8 cellular contexts compared by ENCODE assay signal in genomic region chr3:13548696-13549512, GRCh38. TPM values are rescaled to one million over a fixed set of nuclear protein-coding genes. Genes with fewer than 3 reads are reported as not detected.
DNase-seq lines count a peak whose midpoint lies in the region; ATAC-seq, FAIRE-seq and TF ChIP-seq lines count a peak whose summit lies in the region.

Gene FBLN2 (plus strand): TSS chr3:13549125. CDS start chr3:13570356, 21,231 bp downstream.

- H3K27me3 ChIP-seq in GM12878 (replicated peaks in 1 of 2; ENCODE audit: control insufficient read depth in 2 of 2, insufficient read depth in 2 of 2, low read length in 1 of 2) (peaks cover 5 to 11% of the 10 kb centered on the region in 2 experiments), Karpas-422 (ENCODE audit: low read length) (no peaks in the 10 kb centered on the region)

- H3K4me3 ChIP-seq in GM12878 = no peak within 1 kb of the TSS
- no peak within 1 kb of the TSS for H3K4me3 ChIP-seq in Karpas-422 (ENCODE audit: low read length)

- H3K9ac ChIP-seq in GM12878 (ENCODE audit: control insufficient read depth, insufficient read depth, low read length) (no peak within 1 kb of the TSS), Karpas-422 (ENCODE audit: low read length) (no peak within 1 kb of the TSS)

- no TSS peak for BruUV-seq in GM12878 (replicated peaks; lab: Mats Ljungman, UMichigan)

- H4K20me1 ChIP-seq in GM12878 (ENCODE audit: control insufficient read depth, insufficient read depth) = no peaks in the 10 kb centered on the region; the same call in 1 of the 2 replicates
- peaks cover 3% of the 10 kb centered on the region; the same call in 1 of the 2 replicates for H4K20me1 ChIP-seq in Karpas-422 (ENCODE audit: insufficient read depth, low read depth, low read length)

- H3K36me3 Mint-ChIP-seq in stimulated activated naive B cell treated with anti-CD40 and anti-IgM and Interleukin-4, amounts not matched to agents 10 μg/mL and 1 μg/mL and 100 μg/mL, for 72 hours = no peaks in the 10 kb centered on the region

- H2AFZ ChIP-seq in GM12878 (ENCODE audit: control insufficient read depth, low read depth, low read length) (no peak within 1 kb of the TSS), Karpas-422 (ENCODE audit: low read length) (no peak within 1 kb of the TSS)

- peak; percentile 5 for DNase-seq in stimulated activated CD8-positive, alpha-beta memory T cell treated with anti-CD3 and anti-CD28 coated beads, Interleukin-12 subunit alpha, Interleukin-12 subunit beta, amount 100 ng/mL, for 4 hours (ENCODE audit: low read depth)
- no peak for DNase-seq in stimulated activated CD8-positive, alpha-beta memory T cell treated with anti-CD3 and anti-CD28 coated beads, Interleukin-4, amount 100 ng/mL, for 48 hours
- no peak for DNase-seq in GM12878 (ENCODE audit: low read depth, low spot score)
- peak; percentile 99 for DNase-seq in iPS-NIHi11 (ENCODE audit: low spot score)
- no peak for DNase-seq in stimulated activated naive B cell treated with anti-CD40 and anti-IgM and Interleukin-4, amounts not matched to agents 10 μg/mL and 1 μg/mL and 100 μg/mL, for 72 hours
- DNase-seq in Karpas-422 = no peak
- DNase-seq in NCI-H1694 treated with DMSO at 0.1 percent for 48 hours (lab: John Stamatoyannopoulos, UW) = no peak
- DNase-seq in globus pallidus (ENCODE audit: low spot score) = no peak

- H3K79me2 ChIP-seq in GM12878 (ENCODE audit: control insufficient read depth, insufficient read depth, low read length) (no peaks in the 10 kb centered on the region), Karpas-422 (ENCODE audit: low read length) (no peaks in the 10 kb centered on the region)

- in situ Hi-C loops in GM12878 (cut with MboI) = no loop called here

- POLR2A ChIA-PET in GM12878 (lab: Charles Lee) = no interaction called here

- H3K4me1 ChIP-seq in GM12878 (ENCODE audit: control insufficient read depth, insufficient read depth, low read length) (no peaks in the 10 kb centered on the region), Karpas-422 (ENCODE audit: low read length) (peaks cover 10% of the 10 kb centered on the region)

- RAD21 ChIA-PET in GM12878 (lab: Charles Lee; ENCODE audit: unreplicated experiment) = no interaction called here

- WGBS in GM12878 (ENCODE audit: insufficient coverage, insufficient replicate concordance, low lambda C conversion rate, missing lambda C conversion rate) = 19% methylated on average over 16 of the region's 103 CpGs

- TF ChIP-seq POLR2A in GM12878 (IDR thresholded peaks at IDR 0.05; ENCODE audit: low read depth, low read length) = no peak

- H3K4me1 Mint-ChIP-seq in stimulated activated naive B cell treated with anti-CD40 and anti-IgM and Interleukin-4, amounts not matched to agents 10 μg/mL and 1 μg/mL and 100 μg/mL, for 72 hours = peaks cover 37 to 51% of the 10 kb centered on the region in 2 donors

- H3K4me3 Mint-ChIP-seq in stimulated activated naive B cell treated with anti-CD40 and anti-IgM and Interleukin-4, amounts not matched to agents 10 μg/mL and 1 μg/mL and 100 μg/mL, for 72 hours = peak within 1 kb of the TSS; percentile 76 to 82

- FAIRE-seq in GM12878 (lab: Jason Lieb, UNC) = no peak

- TF ChIP-seq CTCF in GM12878 (IDR thresholded peaks at IDR 0.05 in 2 of 3, conservative IDR thresholded peaks at IDR 0.05 in 1 of 3; ENCODE audit: control insufficient read depth in 2 of 3, extremely low read depth in 1 of 3, insufficient read depth in 1 of 3, low read depth in 3 of 3, low read length in 3 of 3) = no peak

- no peaks in the 10 kb centered on the region for H3K9me2 ChIP-seq in Karpas-422 (replicated peaks; ENCODE audit: insufficient read depth, low read length)

- CTCF ChIA-PET in GM12878 (lab: Yijun Ruan, JAX) = no interaction called here

- peak within 1 kb of the TSS; percentile 57 for H3K27ac Mint-ChIP-seq in stimulated activated naive B cell treated with anti-CD40 and anti-IgM and Interleukin-4, amounts not matched to agents 10 μg/mL and 1 μg/mL and 100 μg/mL, for 72 hours

- H3K36me3 ChIP-seq in GM12878 (ENCODE audit: control insufficient read depth in 2 of 2, insufficient read depth in 2 of 2, low read length in 1 of 2) = no peaks in the 10 kb centered on the region
- H3K36me3 ChIP-seq in Karpas-422 (ENCODE audit: insufficient read depth, low read length) = no peaks in the 10 kb centered on the region

- ATAC-seq in GM12878 = no peak
- peak; percentile 36 to 54 for ATAC-seq in stimulated activated naive B cell treated with anti-CD40 and anti-IgM and Interleukin-4, amounts not matched to agents 10 μg/mL and 1 μg/mL and 100 μg/mL, for 72 hours (replicated peaks)

- TF ChIP-seq EP300 in GM12878 (IDR thresholded peaks at IDR 0.05; ENCODE audit: borderline replicate concordance in 1 of 2, control insufficient read depth in 1 of 2, low read depth in 2 of 2, low read length in 2 of 2) = no peak

- intact Hi-C loops in GM12878 (cut with micrococcal nuclease; ENCODE audit: unreplicated experiment) = no loop called here

- H3K27ac ChIP-seq in GM12878 (ENCODE audit: control insufficient read depth, insufficient read depth) = no peak within 1 kb of the TSS
- H3K27ac ChIP-seq in Karpas-422 (ENCODE audit: low read length) = no peak within 1 kb of the TSS

- H3K9me3 ChIP-seq in GM12878 (replicated peaks; ENCODE audit: control insufficient read depth, insufficient read depth, low read length) = no peaks in the 10 kb centered on the region
- H3K9me3 ChIP-seq in Karpas-422 (ENCODE audit: low read length) = no peaks in the 10 kb centered on the region

- SMC1A ChIA-PET in GM12878 (lab: Charles Lee; ENCODE audit: uncharacterized antibody, unreplicated experiment) = no interaction called here

- H3K4me2 ChIP-seq in GM12878 (ENCODE audit: control insufficient read depth, insufficient read depth) = no peak within 1 kb of the TSS
- H3K4me2 ChIP-seq in Karpas-422 (ENCODE audit: low read depth, low read length, poor library complexity, severe bottlenecking) = no peak within 1 kb of the TSS

- TF ChIP-seq RAD21 in GM12878 (IDR thresholded peaks at IDR 0.05; ENCODE audit: insufficient read depth, low read depth, low read length) = no peak

- no peaks in the 10 kb centered on the region for H3K9me3 Mint-ChIP-seq in stimulated activated naive B cell treated with anti-CD40 and anti-IgM and Interleukin-4, amounts not matched to agents 10 μg/mL and 1 μg/mL and 100 μg/mL, for 72 hours

- peaks cover 25 to 36% of the 10 kb centered on the region in 2 donors for H3K27me3 Mint-ChIP-seq in stimulated activated naive B cell treated with anti-CD40 and anti-IgM and Interleukin-4, amounts not matched to agents 10 μg/mL and 1 μg/mL and 100 μg/mL, for 72 hours

TF ChIP-seq in GM12878, 131 proteins besides CTCF, POLR2A, EP300 and RAD21:
- TF ChIP-seq CUX1 (IDR thresholded peaks at IDR 0.05; ENCODE audit: insufficient replicate concordance, low read depth, low read length) = no peak
- TF ChIP-seq SUZ12 (IDR thresholded peaks at IDR 0.05; ENCODE audit: unreplicated experiment) = peak; percentile 68

RNA-seq across cellular contexts. Expression of gene FBLN2, which starts in this region (rescaled TPM):
- not detected in 2 replicates for total RNA-seq in GM12878 (2013; cell fraction: nucleolus; rRNA removed)
- total RNA-seq in GM12878 (2014; rRNA removed) = 0.11 TPM in 2 replicates
- 0.13 TPM in 1 of 2 replicates, not detected in the other for total RNA-seq in GM12878 (2014; rRNA removed; fragmentation: Illumina TruSeq; extraction: Trizol)
- total RNA-seq in GM12878 (2021) = 0.27 and 0.41 TPM in 2 replicates
- polyA plus RNA-seq in GM12878 (2011; ENCODE audit: low read depth) = 0.14 TPM
- polyA plus RNA-seq in GM12878 (2011; rRNA removed) = 0.03 and 0.04 TPM in 2 replicates
- polyA plus RNA-seq in GM12878 (2011; cell fraction: cytosol; rRNA removed) = 0.03 and 0.06 TPM in 2 replicates
- polyA plus RNA-seq in GM12878 (2011; cell fraction: nucleus; rRNA removed) = 0.04 and 0.06 TPM in 2 replicates
- polyA plus RNA-seq in GM12878 (2012) = 0.12 and 0.32 TPM in 2 replicates
- 0.10 TPM in 1 of 2 replicates, not detected in the other for polyA plus RNA-seq in GM12878 (2014; fragmentation: Illumina TruSeq; extraction: Trizol)
- polyA plus RNA-seq in GM12878 (2014; fragmentation: Nextera tagmentation; extraction: Ambion mirVana) = not detected
- 0.22 and 0.37 TPM in 2 replicates for polyA plus RNA-seq in GM12878 (2014; rRNA removed)
- under 1 TPM; 0.03 to 0.39 TPM for polyA plus RNA-seq in GM12878 (2016; fragmentation: Nextera tagmentation; extraction: Ambion mirVana)
- polyA minus RNA-seq in GM12878 (2011; rRNA and poly(A)+ RNA removed) = not detected in 2 replicates
- not detected in 2 replicates for polyA minus RNA-seq in GM12878 (2011; cell fraction: cytosol; rRNA and poly(A)+ RNA removed)
- not detected in 2 replicates for polyA minus RNA-seq in GM12878 (2011; cell fraction: nucleus; rRNA and poly(A)+ RNA removed)
- not detected in 2 replicates for total RNA-seq in Karpas-422 (2014; rRNA removed; shearing (Covaris generic); ENCODE audit: low replicate concordance)

Comparison
In these comparisons a context has a peak if more than half of its experiments do, and no peak if none do; other contexts are left out.
1. DNase-seq: peak in stimulated activated CD8-positive, alpha-beta memory T cell treated with anti-CD3 and anti-CD28 coated beads, Interleukin-12 subunit alpha, Interleukin-12 subunit beta, amount 100 ng/mL, for 4 hours (single experiment) and iPS-NIHi11 (single experiment); none in stimulated activated CD8-positive, alpha-beta memory T cell treated with anti-CD3 and anti-CD28 coated beads, Interleukin-4, amount 100 ng/mL, for 48 hours (single experiment), GM12878 (single experiment), stimulated activated naive B cell treated with anti-CD40 and anti-IgM and Interleukin-4, amounts not matched to agents 10 μg/mL and 1 μg/mL and 100 μg/mL, for 72 hours (single experiment), Karpas-422 (single experiment), NCI-H1694 treated with DMSO at 0.1 percent for 48 hours (single experiment) and globus pallidus (single experiment).